In genomic region chr5:148482697-148483462, GRCh38 we compare ENCODE assay signal across 8 cellular contexts.
DNase-seq lines count a peak whose midpoint lies in the region; ATAC-seq and TF ChIP-seq lines count a peak whose summit lies in the region.

No MANE protein-coding gene starts in this region.

- in situ Hi-C loops in astrocyte of the cerebellum (cut with HindIII; ENCODE audit: low sequenced_read_pairs) = no loop called here

- TF ChIP-seq CTCF in CD4-positive, alpha-beta T cell (IDR thresholded peaks at IDR 0.05) = peak; percentile 60
- TF ChIP-seq CTCF in astrocyte of the cerebellum (IDR thresholded peaks at IDR 0.05; ENCODE audit: low read depth, low read length, missing control alignments) = peak; percentile 51
- TF ChIP-seq CTCF in omental fat pad (IDR thresholded peaks at IDR 0.05) = peak in 1 of 3 donors; percentile 19

- no peak overlapping the region for H3K4me3 ChIP-seq in astrocyte of the cerebellum (ENCODE audit: low read depth, low read length)

- no peaks in the 10 kb centered on the region for H3K9me3 Mint-ChIP-seq in CD4-positive, alpha-beta T cell

- no peak overlapping the region for H3K4me3 Mint-ChIP-seq in CD4-positive, alpha-beta T cell

- H3K27me3 ChIP-seq in CD4-positive, alpha-beta T cell (ENCODE audit: control insufficient read depth, insufficient read depth, low read length) = peaks cover 11% of the 10 kb centered on the region

- POLR2A ChIA-PET in CD4-positive, alpha-beta T cell (lab: Charles Lee) = no interaction called here

- peak; percentile 29 to 56 (median 39) for DNase-seq in CD4-positive, alpha-beta T cell
- peak; percentile 28 for DNase-seq in T follicular helper cell (ENCODE audit: low read depth)
- DNase-seq in astrocyte of the cerebellum (ENCODE audit: low read depth) = no peak
- DNase-seq in iPS-NIHi11 (ENCODE audit: low spot score) = peak; percentile 78
- peak; percentile 57 for DNase-seq in stimulated activated CD4-positive, alpha-beta T cell treated with anti-CD3 and anti-CD28 coated beads, Interleukin-4, amount 100 ng/mL, for 1 hour
- DNase-seq in omental fat pad (ENCODE audit: low spot score) = no peak

- no peak overlapping the region for H3K27ac Mint-ChIP-seq in CD4-positive, alpha-beta T cell

- H3K36me3 Mint-ChIP-seq in CD4-positive, alpha-beta T cell (ENCODE audit: low read depth) = no peaks in the 10 kb centered on the region

- no peaks in the 10 kb centered on the region for H3K9me3 ChIP-seq in CD4-positive, alpha-beta T cell (ENCODE audit: control insufficient read depth, low read length)

- H3K27me3 Mint-ChIP-seq in CD4-positive, alpha-beta T cell = peaks cover 56% of the 10 kb centered on the region

- intact Hi-C loops in CD4-positive, alpha-beta T cell (cut with DNase I, micrococcal nuclease) = loop anchor here (5.0 to 10.0 kb wide), 2 partner anchors 306 to 308 kb away; no protein-coding TSS in a partner anchor

- peak; percentile 55 for ATAC-seq in CD4-positive, alpha-beta T cell (ENCODE audit: poor library complexity)
- peak; percentile 92 for ATAC-seq in GM19438 (IDR thresholded peaks at IDR 0.05; ENCODE audit: low read depth, unreplicated experiment)
- ATAC-seq in HG03521 (IDR thresholded peaks at IDR 0.05; ENCODE audit: unreplicated experiment) = peak; percentile 95
- ATAC-seq in omental fat pad (ENCODE audit: low FRiP score) = no peak

- CTCF ChIA-PET in CD4-positive, alpha-beta T cell (lab: Charles Lee) = no interaction called here

- no peaks in the 10 kb centered on the region for H3K4me1 Mint-ChIP-seq in CD4-positive, alpha-beta T cell (ENCODE audit: low read depth)

- no peak overlapping the region for H3K27ac ChIP-seq in CD4-positive, alpha-beta T cell (ENCODE audit: low read depth, low read length)

Comparison
In these comparisons a context has a peak if more than half of its experiments do, and no peak if none do; other contexts are left out.
1. DNase-seq: peak in CD4-positive, alpha-beta T cell (10 of 10), T follicular helper cell (single experiment), iPS-NIHi11 (single experiment) and stimulated activated CD4-positive, alpha-beta T cell treated with anti-CD3 and anti-CD28 coated beads, Interleukin-4, amount 100 ng/mL, for 1 hour (single experiment); none in astrocyte of the cerebellum (single experiment) and omental fat pad (single experiment).